Comparison of ENCODE assay signal across 1 cellular context in the genomic region with DNA sequence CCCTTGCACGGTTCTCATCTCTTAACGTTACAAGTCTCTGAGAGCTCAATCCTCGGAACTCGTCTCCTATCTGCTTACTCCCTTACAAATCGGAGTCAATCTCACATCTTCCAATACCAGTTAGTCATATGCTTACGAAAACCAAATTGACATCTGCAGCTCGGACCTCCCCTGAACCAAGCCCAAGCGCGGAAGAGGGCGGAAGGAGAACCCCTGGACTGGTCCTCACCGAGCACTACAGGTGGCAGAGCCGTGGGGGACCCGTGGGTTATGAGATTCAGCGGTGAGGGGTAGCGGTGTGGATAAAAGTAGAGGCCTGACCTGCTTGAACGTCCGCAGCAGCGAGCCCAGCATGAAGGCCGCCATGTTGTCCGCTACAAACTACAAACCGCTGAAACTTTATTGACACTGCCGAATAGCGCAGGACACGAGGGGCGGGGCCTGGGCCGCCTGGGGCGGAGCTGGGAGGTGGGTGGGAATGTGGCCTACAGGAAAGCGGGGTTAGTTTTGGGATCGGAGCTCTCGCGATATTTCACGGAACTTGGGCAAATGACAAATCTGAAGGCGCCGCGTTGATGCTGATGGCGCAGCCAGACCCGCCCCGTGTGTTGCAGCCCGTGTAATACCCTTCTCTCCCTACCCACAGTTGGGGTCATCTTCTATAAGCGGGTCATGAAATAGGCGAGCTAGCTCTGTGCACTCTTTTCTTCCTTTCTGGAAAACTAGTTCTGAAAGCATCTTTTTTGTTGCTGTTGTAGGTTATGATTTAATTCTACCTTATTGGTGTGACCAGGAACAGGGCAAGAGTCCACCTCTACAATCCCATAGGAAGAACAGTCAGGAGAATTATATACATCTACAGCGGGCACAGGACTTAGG.
TF ChIP-seq lines count a peak whose summit lies in the region.

A gene (minus strand): TSS at position 383 of the 879 bp plus-strand sequence. CDS start 17 bp downstream, at position 366.

TF ChIP-seq in HepG2, 621 proteins besides CTCF, POLR2A, EP300 and RAD21 (continued from another document and continues in another):
- TF ChIP-seq, protein P1, sequence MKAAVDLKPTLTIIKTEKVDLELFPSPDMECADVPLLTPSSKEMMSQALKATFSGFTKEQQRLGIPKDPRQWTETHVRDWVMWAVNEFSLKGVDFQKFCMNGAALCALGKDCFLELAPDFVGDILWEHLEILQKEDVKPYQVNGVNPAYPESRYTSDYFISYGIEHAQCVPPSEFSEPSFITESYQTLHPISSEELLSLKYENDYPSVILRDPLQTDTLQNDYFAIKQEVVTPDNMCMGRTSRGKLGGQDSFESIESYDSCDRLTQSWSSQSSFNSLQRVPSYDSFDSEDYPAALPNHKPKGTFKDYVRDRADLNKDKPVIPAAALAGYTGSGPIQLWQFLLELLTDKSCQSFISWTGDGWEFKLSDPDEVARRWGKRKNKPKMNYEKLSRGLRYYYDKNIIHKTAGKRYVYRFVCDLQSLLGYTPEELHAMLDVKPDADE (CRISPR knock-in tag; IDR thresholded peaks at IDR 0.05) = no peak
- TF ChIP-seq SPEN (CRISPR knock-in tag; IDR thresholded peaks at IDR 0.05; ENCODE audit: low read depth) (0 out of 2 replicates have a peak, but pooled peaks have one; percentile 75), KLF11 (CRISPR knock-in tag; IDR thresholded peaks at IDR 0.05) (peak; percentile 59; the same call in 1 of the 2 replicates), MAF1 (CRISPR knock-in tag; IDR thresholded peaks at IDR 0.05; ENCODE audit: borderline replicate concordance) (no peak), SIX4 (CRISPR knock-in tag; IDR thresholded peaks at IDR 0.05) (0 out of 2 replicates have a peak, but pooled peaks have one; percentile 32), TCF7L2 (IDR thresholded peaks at IDR 0.05; ENCODE audit: low read depth, low read length) (no peak), REPIN1 (CRISPR knock-in tag; IDR thresholded peaks at IDR 0.05; ENCODE audit: borderline replicate concordance, low read depth) (peak; percentile 65), ZEB1 (IDR thresholded peaks at IDR 0.05; ENCODE audit: insufficient replicate concordance, low read depth) (no peak), SAP130 (CRISPR knock-in tag; IDR thresholded peaks at IDR 0.05; ENCODE audit: low read depth) (peak; percentile 91), RBAK (CRISPR knock-in tag; IDR thresholded peaks at IDR 0.05) (no peak), ATM (IDR thresholded peaks at IDR 0.05; ENCODE audit: borderline replicate concordance) (no peak), ZNF788 (CRISPR knock-in tag; IDR thresholded peaks at IDR 0.05; ENCODE audit: borderline replicate concordance) (peak; percentile 70; the same call in 1 of the 2 replicates), ZNF160 (CRISPR knock-in tag; IDR thresholded peaks at IDR 0.05) (0 out of 2 replicates have a peak, but pooled peaks have one; percentile 42), ZFP36L2 (CRISPR knock-in tag; IDR thresholded peaks at IDR 0.05) (no peak), SP140L (CRISPR knock-in tag; IDR thresholded peaks at IDR 0.05; ENCODE audit: borderline replicate concordance) (peak; percentile 77; the same call in 1 of the 2 replicates), CEBPB (IDR thresholded peaks at IDR 0.05; ENCODE audit: borderline replicate concordance, low read depth, low read length) (no peak), FOXK1 (CRISPR knock-in tag; IDR thresholded peaks at IDR 0.05; ENCODE audit: borderline replicate concordance, low read depth) (peak; percentile 89; the same call in 1 of the 2 replicates), ZNF816 (CRISPR knock-in tag; IDR thresholded peaks at IDR 0.05; ENCODE audit: borderline replicate concordance) (peak; percentile 61; the same call in 1 of the 2 replicates), ZNF569 (CRISPR knock-in tag; IDR thresholded peaks at IDR 0.05; ENCODE audit: borderline replicate concordance) (no peak), TBL1XR1 (IDR thresholded peaks at IDR 0.05; ENCODE audit: borderline replicate concordance, low read length, partially characterized antibody) (no peak), CCDC6 (CRISPR knock-in tag; IDR thresholded peaks at IDR 0.05) (no peak; the same call in 1 of the 2 replicates)
- TF ChIP-seq, protein P2, sequence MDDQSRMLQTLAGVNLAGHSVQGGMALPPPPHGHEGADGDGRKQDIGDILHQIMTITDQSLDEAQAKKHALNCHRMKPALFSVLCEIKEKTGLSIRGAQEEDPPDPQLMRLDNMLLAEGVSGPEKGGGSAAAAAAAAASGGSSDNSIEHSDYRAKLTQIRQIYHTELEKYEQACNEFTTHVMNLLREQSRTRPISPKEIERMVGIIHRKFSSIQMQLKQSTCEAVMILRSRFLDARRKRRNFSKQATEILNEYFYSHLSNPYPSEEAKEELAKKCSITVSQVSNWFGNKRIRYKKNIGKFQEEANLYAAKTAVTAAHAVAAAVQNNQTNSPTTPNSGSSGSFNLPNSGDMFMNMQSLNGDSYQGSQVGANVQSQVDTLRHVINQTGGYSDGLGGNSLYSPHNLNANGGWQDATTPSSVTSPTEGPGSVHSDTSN (CRISPR knock-in tag; IDR thresholded peaks at IDR 0.05; ENCODE audit: borderline replicate concordance) = 0 out of 2 replicates have a peak, but pooled peaks have one; percentile 45
- TF ChIP-seq, protein P3, sequence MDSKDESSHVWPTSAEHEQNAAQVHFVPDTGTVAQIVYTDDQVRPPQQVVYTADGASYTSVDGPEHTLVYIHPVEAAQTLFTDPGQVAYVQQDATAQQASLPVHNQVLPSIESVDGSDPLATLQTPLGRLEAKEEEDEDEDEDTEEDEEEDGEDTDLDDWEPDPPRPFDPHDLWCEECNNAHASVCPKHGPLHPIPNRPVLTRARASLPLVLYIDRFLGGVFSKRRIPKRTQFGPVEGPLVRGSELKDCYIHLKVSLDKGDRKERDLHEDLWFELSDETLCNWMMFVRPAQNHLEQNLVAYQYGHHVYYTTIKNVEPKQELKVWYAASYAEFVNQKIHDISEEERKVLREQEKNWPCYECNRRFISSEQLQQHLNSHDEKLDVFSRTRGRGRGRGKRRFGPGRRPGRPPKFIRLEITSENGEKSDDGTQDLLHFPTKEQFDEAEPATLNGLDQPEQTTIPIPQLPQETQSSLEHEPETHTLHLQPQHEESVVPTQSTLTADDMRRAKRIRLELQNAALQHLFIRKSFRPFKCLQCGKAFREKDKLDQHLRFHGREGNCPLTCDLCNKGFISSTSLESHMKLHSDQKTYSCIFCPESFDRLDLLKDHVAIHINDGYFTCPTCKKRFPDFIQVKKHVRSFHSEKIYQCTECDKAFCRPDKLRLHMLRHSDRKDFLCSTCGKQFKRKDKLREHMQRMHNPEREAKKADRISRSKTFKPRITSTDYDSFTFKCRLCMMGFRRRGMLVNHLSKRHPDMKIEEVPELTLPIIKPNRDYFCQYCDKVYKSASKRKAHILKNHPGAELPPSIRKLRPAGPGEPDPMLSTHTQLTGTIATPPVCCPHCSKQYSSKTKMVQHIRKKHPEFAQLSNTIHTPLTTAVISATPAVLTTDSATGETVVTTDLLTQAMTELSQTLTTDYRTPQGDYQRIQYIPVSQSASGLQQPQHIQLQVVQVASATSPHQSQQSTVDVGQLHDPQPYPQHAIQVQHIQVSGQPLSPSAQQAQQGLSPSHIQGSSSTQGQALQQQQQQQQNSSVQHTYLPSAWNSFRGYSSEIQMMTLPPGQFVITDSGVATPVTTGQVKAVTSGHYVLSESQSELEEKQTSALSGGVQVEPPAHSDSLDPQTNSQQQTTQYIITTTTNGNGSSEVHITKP (CRISPR knock-in tag; IDR thresholded peaks at IDR 0.05; ENCODE audit: low read depth) = no peak
- TF ChIP-seq, protein P4, sequence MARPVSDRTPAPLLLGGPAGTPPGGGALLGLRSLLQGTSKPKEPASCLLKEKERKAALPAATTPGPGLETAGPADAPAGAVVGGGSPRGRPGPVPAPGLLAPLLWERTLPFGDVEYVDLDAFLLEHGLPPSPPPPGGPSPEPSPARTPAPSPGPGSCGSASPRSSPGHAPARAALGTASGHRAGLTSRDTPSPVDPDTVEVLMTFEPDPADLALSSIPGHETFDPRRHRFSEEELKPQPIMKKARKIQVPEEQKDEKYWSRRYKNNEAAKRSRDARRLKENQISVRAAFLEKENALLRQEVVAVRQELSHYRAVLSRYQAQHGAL (CRISPR knock-in tag; IDR thresholded peaks at IDR 0.05; ENCODE audit: not compliant biosample characterization) = no peak
- TF ChIP-seq, protein P5, sequence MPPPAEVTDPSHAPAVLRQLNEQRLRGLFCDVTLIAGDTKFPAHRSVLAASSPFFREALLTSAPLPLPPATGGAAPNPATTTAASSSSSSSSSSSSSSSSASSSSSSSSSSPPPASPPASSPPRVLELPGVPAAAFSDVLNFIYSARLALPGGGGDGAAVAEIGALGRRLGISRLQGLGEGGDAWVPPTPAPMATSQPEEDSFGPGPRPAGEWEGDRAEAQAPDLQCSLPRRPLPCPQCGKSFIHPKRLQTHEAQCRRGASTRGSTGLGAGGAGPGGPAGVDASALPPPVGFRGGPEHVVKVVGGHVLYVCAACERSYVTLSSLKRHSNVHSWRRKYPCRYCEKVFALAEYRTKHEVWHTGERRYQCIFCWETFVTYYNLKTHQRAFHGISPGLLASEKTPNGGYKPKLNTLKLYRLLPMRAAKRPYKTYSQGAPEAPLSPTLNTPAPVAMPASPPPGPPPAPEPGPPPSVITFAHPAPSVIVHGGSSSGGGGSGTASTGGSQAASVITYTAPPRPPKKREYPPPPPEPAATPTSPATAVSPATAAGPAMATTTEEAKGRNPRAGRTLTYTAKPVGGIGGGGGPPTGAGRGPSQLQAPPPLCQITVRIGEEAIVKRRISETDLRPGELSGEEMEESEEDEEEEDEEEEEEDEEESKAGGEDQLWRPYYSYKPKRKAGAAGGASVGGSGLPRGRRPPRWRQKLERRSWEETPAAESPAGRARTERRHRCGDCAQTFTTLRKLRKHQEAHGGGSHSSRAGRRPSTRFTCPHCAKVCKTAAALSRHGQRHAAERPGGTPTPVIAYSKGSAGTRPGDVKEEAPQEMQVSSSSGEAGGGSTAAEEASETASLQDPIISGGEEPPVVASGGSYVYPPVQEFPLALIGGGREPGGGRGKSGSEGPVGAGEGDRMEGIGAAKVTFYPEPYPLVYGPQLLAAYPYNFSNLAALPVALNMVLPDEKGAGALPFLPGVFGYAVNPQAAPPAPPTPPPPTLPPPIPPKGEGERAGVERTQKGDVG (CRISPR knock-in tag; IDR thresholded peaks at IDR 0.05; ENCODE audit: borderline replicate concordance) = 0 out of 2 replicates have a peak, but pooled peaks have one; percentile 56
- TF ChIP-seq, protein P6, sequence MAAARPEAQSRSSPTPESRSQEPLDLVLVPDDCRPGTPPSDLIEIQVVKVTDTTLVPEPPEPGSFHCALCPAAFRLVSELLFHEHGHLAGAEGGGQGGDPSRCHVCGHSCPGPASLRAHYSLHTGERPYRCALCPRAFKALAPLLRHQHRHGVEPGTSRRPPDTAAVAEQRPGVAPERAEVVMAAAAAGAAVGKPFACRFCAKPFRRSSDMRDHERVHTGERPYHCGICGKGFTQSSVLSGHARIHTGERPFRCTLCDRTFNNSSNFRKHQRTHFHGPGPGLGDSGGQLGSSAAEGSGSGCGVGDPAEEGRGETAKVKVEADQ (CRISPR knock-in tag; IDR thresholded peaks at IDR 0.05; ENCODE audit: borderline replicate concordance) = no peak
- TF ChIP-seq, protein P7, sequence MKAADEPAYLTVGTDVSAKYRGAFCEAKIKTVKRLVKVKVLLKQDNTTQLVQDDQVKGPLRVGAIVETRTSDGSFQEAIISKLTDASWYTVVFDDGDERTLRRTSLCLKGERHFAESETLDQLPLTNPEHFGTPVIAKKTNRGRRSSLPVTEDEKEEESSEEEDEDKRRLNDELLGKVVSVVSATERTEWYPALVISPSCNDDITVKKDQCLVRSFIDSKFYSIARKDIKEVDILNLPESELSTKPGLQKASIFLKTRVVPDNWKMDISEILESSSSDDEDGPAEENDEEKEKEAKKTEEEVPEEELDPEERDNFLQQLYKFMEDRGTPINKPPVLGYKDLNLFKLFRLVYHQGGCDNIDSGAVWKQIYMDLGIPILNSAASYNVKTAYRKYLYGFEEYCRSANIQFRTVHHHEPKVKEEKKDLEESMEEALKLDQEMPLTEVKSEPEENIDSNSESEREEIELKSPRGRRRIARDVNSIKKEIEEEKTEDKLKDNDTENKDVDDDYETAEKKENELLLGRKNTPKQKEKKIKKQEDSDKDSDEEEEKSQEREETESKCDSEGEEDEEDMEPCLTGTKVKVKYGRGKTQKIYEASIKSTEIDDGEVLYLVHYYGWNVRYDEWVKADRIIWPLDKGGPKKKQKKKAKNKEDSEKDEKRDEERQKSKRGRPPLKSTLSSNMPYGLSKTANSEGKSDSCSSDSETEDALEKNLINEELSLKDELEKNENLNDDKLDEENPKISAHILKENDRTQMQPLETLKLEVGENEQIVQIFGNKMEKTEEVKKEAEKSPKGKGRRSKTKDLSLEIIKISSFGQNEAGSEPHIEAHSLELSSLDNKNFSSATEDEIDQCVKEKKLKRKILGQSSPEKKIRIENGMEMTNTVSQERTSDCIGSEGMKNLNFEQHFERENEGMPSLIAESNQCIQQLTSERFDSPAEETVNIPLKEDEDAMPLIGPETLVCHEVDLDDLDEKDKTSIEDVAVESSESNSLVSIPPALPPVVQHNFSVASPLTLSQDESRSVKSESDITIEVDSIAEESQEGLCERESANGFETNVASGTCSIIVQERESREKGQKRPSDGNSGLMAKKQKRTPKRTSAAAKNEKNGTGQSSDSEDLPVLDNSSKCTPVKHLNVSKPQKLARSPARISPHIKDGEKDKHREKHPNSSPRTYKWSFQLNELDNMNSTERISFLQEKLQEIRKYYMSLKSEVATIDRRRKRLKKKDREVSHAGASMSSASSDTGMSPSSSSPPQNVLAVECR (CRISPR knock-in tag; IDR thresholded peaks at IDR 0.05; ENCODE audit: borderline replicate concordance) = peak; percentile 83
- TF ChIP-seq, protein P8, sequence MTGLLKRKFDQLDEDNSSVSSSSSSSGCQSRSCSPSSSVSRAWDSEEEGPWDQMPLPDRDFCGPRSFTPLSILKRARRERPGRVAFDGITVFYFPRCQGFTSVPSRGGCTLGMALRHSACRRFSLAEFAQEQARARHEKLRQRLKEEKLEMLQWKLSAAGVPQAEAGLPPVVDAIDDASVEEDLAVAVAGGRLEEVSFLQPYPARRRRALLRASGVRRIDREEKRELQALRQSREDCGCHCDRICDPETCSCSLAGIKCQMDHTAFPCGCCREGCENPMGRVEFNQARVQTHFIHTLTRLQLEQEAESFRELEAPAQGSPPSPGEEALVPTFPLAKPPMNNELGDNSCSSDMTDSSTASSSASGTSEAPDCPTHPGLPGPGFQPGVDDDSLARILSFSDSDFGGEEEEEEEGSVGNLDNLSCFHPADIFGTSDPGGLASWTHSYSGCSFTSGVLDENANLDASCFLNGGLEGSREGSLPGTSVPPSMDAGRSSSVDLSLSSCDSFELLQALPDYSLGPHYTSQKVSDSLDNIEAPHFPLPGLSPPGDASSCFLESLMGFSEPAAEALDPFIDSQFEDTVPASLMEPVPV (CRISPR knock-in tag; IDR thresholded peaks at IDR 0.05) = peak; percentile 74; the same call in 1 of the 2 replicates
